ENCODE assay signal across 21 cellular contexts in the genomic region with DNA sequence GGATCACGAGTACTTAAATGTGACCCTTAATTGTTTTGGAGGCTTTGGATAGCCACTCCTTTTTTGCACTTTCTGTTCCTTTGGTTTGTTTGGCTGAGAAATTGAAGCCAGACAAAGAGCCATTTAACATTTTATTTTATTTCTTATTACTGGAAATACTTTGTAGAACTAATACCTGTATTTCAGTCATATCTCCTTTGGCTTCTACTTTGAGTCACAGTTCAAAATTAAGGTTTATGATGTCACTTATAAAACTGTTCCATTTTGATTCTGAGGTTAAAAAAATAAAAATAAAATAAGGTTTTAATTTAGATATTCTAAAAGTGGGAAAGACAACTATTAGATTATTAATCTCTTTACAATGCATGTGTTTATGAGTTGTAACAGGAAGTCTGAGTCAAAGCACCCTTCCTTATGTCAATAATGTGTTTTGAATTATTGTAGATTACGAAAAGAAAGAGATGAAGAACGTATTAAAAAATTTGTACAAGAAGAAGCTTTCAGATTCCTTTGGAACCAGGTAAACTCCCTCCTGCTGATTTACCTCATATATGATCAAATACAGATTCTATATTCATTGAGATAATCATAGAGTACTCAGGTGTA. TPM values are rescaled to one million over a fixed set of nuclear protein-coding genes. Genes with fewer than 3 reads are reported as not detected.
DNase-seq lines count a peak whose midpoint lies in the region; ATAC-seq, FAIRE-seq and TF ChIP-seq lines count a peak whose summit lies in the region.
"Had no signal": no experiment of that assay in that cellular context is flagged by ENCODE, and none has a peak within 500 bp of the region (broad histone marks: within the 10 kb centered on the region; RNA-seq: fewer than 3 reads in every experiment).

No MANE protein-coding gene starts in this region.

- peak overlapping the region; percentile 69 for H3K4me2 ChIP-seq in endothelial cell of umbilical vein (ENCODE audit: insufficient read depth, low read length)
- H3K4me2 ChIP-seq: BLaER1 treated with 17β-estradiol and CSF1 and Interleukin-3, amounts not matched to agents 10 nM and 100 nM had no signal

- H3K4me3 Mint-ChIP-seq in HFFc6, result no peak overlapping the region
- no peak overlapping the region for H3K4me3 Mint-ChIP-seq in T-helper 17 cell
- H3K4me3 Mint-ChIP-seq: CD8-positive, alpha-beta T cell; IgD-negative memory B cell had no signal

- peaks cover 18% of the 10 kb centered on the region for H3K4me1 ChIP-seq in endothelial cell of umbilical vein (ENCODE audit: control insufficient read depth, extremely low read depth, insufficient read depth, low read length)
- H3K4me1 ChIP-seq: BLaER1 treated with 17β-estradiol and CSF1 and Interleukin-3, amounts not matched to agents 10 nM and 100 nM had no signal

- CTCF ChIA-PET in endothelial cell of umbilical vein (lab: Charles Lee), result no interaction called here

- DNase-seq in HFFc6, result no peak
- DNase-seq in T-helper 17 cell, result no peak
- peak; percentile 72 for DNase-seq in endothelial cell of umbilical vein (ENCODE audit: low read depth, low spot score)
- no peak for DNase-seq in lower leg skin (ENCODE audit: low spot score in 2 of 2)
- DNase-seq in hippocampal formation (lab: John Stamatoyannopoulos, UW), result no peak
- no peak for DNase-seq in GDM1 (lab: John Stamatoyannopoulos, UW)
- DNase-seq: CD8-positive, alpha-beta T cell; DMS153; MV-4-11; NCI-H1105 treated with DMSO at 0.1 percent for 48 hours; NCI-H2029 treated with DMSO at 0.1 percent for 48 hours; NCI-H345; NCI-H524 treated with DMSO at 0.1 percent for 48 hours; OCI-M1; SHP77 treated with DMSO at 0.1 percent for 48 hours; SW 1271 had no signal

- H3K27ac Mint-ChIP-seq in HFFc6 (peak overlapping the region; percentile 15; the same call in 1 of the 2 replicates), T-helper 17 cell (peak overlapping the region; percentile 44)

- TF ChIP-seq CTCF in HFFc6 (IDR thresholded peaks at IDR 0.05) (no peak), endothelial cell of umbilical vein (IDR thresholded peaks at IDR 0.05; ENCODE audit: extremely low read depth in 1 of 2, insufficient read depth in 1 of 2, low read depth in 1 of 2, low read length in 2 of 2) (no peak), lower leg skin (IDR thresholded peaks at IDR 0.05) (no peak)

- POLR2A ChIA-PET in endothelial cell of umbilical vein (lab: Charles Lee), result no interaction called here

- H3K79me2 ChIP-seq in endothelial cell of umbilical vein (ENCODE audit: control insufficient read depth, insufficient read depth, low read length), result peaks cover 4% of the 10 kb centered on the region

- WGBS in lower leg skin, 2 donors, result 75 to 76% methylated on average over 3 of the region's 3 CpGs

- H3K27ac ChIP-seq in endothelial cell of umbilical vein (ENCODE audit: insufficient read depth, low read depth, low read length), result peak overlapping the region; percentile 79
- H3K27ac ChIP-seq: BLaER1 treated with 17β-estradiol and CSF1 and Interleukin-3, amounts not matched to agents 10 nM and 100 nM; SK-N-MC had no signal

- peaks cover 2 to 8% of the 10 kb centered on the region in 2 experiments for H3K36me3 ChIP-seq in endothelial cell of umbilical vein (ENCODE audit: control insufficient read depth in 2 of 2, extremely low read depth in 1 of 2, insufficient read depth in 2 of 2, low read length in 2 of 2)

- H3K4me1 Mint-ChIP-seq in HFFc6 (ENCODE audit: low read depth) (peaks cover 14% of the 10 kb centered on the region), T-helper 17 cell (peaks cover 19% of the 10 kb centered on the region)

- intact Hi-C loops in endothelial cell of umbilical vein (cut with micrococcal nuclease), result no loop called here
- intact Hi-C loops in lower leg skin (cut with DNase I; ENCODE audit: low total_unique reads), result no loop called here

- no peaks in the 10 kb centered on the region; the same call in 1 of the 2 replicates for H3K27me3 Mint-ChIP-seq in HFFc6 (ENCODE audit: insufficient read depth)
- no peaks in the 10 kb centered on the region for H3K27me3 Mint-ChIP-seq in T-helper 17 cell
- H3K27me3 Mint-ChIP-seq: IgD-negative memory B cell had no signal

- no peak for TF ChIP-seq POLR2A in endothelial cell of umbilical vein (IDR thresholded peaks at IDR 0.05; ENCODE audit: low read depth, low read length)
- TF ChIP-seq POLR2A in lower leg skin (IDR thresholded peaks at IDR 0.05), result no peak

- FAIRE-seq in endothelial cell of umbilical vein (lab: Jason Lieb, UNC), result peak; percentile 55
- FAIRE-seq: H54 had no signal

- H3K4me3 ChIP-seq in endothelial cell of umbilical vein (replicated peaks in 1 of 3; ENCODE audit: insufficient read depth in 1 of 3, low read depth in 1 of 3, low read length in 3 of 3), result peak overlapping the region in 1 of 3 experiments; percentile 25
- H3K4me3 ChIP-seq in lower leg skin (ENCODE audit: low read depth, poor library complexity, severe bottlenecking), result no peak overlapping the region
- H3K4me3 ChIP-seq: BLaER1 treated with 17β-estradiol and CSF1 and Interleukin-3, amounts not matched to agents 10 nM and 100 nM; SK-N-MC had no signal

- no TSS peak for BruUV-seq in endothelial cell of umbilical vein (replicated peaks; lab: Mats Ljungman, UMichigan)

- no peaks in the 10 kb centered on the region for H4K20me1 ChIP-seq in endothelial cell of umbilical vein (replicated peaks; ENCODE audit: control insufficient read depth, extremely low read depth, insufficient read depth, low read length)
- H4K20me1 ChIP-seq: BLaER1 treated with 17β-estradiol and CSF1 and Interleukin-3, amounts not matched to agents 10 nM and 100 nM had no signal

- H3K36me3 Mint-ChIP-seq in HFFc6 (ENCODE audit: low read depth), result peaks cover 32% of the 10 kb centered on the region
- peaks cover 29% of the 10 kb centered on the region for H3K36me3 Mint-ChIP-seq in T-helper 17 cell (ENCODE audit: low read depth)

- no peak for ATAC-seq in T-helper 17 cell
- no peak for ATAC-seq in HG02938 (IDR thresholded peaks at IDR 0.05; ENCODE audit: unreplicated experiment)
- ATAC-seq: CD8-positive, alpha-beta T cell had no signal

- no peaks in the 10 kb centered on the region for H3K9me3 ChIP-seq in T-helper 17 cell (ENCODE audit: control insufficient read depth, low read length, poor library complexity, severe bottlenecking)
- H3K9me3 ChIP-seq in endothelial cell of umbilical vein (replicated peaks; ENCODE audit: control insufficient read depth, insufficient read depth, low read length), result no peaks in the 10 kb centered on the region
- H3K9me3 ChIP-seq: BLaER1 treated with 17β-estradiol and CSF1 and Interleukin-3, amounts not matched to agents 10 nM and 100 nM had no signal

- H3K9me1 ChIP-seq in endothelial cell of umbilical vein (replicated peaks; ENCODE audit: control insufficient read depth, extremely low read depth, insufficient read depth, low read length), result no peaks in the 10 kb centered on the region

- dilution Hi-C loops in endothelial cell of umbilical vein (cut with MboI; ENCODE audit: extremely low pct_ligation_motif_present, low sequenced_read_pairs), result no loop called here

- H3K27me3 ChIP-seq in endothelial cell of umbilical vein (ENCODE audit: control insufficient read depth in 2 of 2, insufficient read depth in 2 of 2, low read length in 2 of 2), result no peaks in the 10 kb centered on the region
- H3K27me3 ChIP-seq: BLaER1 treated with 17β-estradiol and CSF1 and Interleukin-3, amounts not matched to agents 10 nM and 100 nM had no signal

- H3K9ac ChIP-seq in endothelial cell of umbilical vein (replicated peaks; ENCODE audit: extremely low read depth, insufficient read depth, low read length), result peak overlapping the region; percentile 24
- H3K9ac ChIP-seq: BLaER1 treated with 17β-estradiol and CSF1 and Interleukin-3, amounts not matched to agents 10 nM and 100 nM had no signal

- H3K9me3 Mint-ChIP-seq in HFFc6, result no peaks in the 10 kb centered on the region
- H3K9me3 Mint-ChIP-seq: CD8-positive, alpha-beta T cell; IgD-negative memory B cell had no signal

- H2AFZ ChIP-seq in endothelial cell of umbilical vein (ENCODE audit: low read depth, low read length), result peak overlapping the region; percentile 62

TF ChIP-seq in endothelial cell of umbilical vein, 7 proteins besides CTCF, POLR2A, EP300 and RAD21:
- TF ChIP-seq MAX (IDR thresholded peaks at IDR 0.05; ENCODE audit: insufficient read depth, insufficient read length), result no peak
- peak; percentile 68 for TF ChIP-seq FOS (IDR thresholded peaks at IDR 0.05; ENCODE audit: borderline replicate concordance, insufficient read depth, low read length)
- TF ChIP-seq JUN (IDR thresholded peaks at IDR 0.05; ENCODE audit: borderline replicate concordance, insufficient read depth, insufficient read length, low read depth), result peak; percentile 65
- no peak for TF ChIP-seq EZH2 (IDR thresholded peaks at IDR 0.05; ENCODE audit: borderline replicate concordance, low read depth, low read length, severe bottlenecking)

RNA-seq across cellular contexts. Expression of gene NXPE3, which starts 16.9 kb away (rescaled TPM):
- 10 to 100 TPM; 37.7 to 44.3 (median 41.0) TPM for total RNA-seq in HFFc6 (2021; fragmentation: NEBNext Ultra II Directional; extraction: Animal tissue kit (Norgen Biotek cat#: 25700))
- 10 to 100 TPM; 30.6 to 31.7 TPM for total RNA-seq in T-helper 17 cell
- total RNA-seq in endothelial cell of umbilical vein, result 19.9 and 20.3 TPM in 2 replicates
- polyA plus RNA-seq in endothelial cell of umbilical vein, result 12.3 and 13.7 TPM in 2 replicates
- 17.0 and 17.9 TPM in 2 replicates for polyA plus RNA-seq in endothelial cell of umbilical vein (2011; cell fraction: cytosol; rRNA removed)
- polyA plus RNA-seq in endothelial cell of umbilical vein (2011; cell fraction: nucleus; rRNA removed), result 11.0 and 12.3 TPM in 2 replicates
- 20.4 and 24.4 TPM in 2 replicates for polyA plus RNA-seq in endothelial cell of umbilical vein (2012)
- 44.6 and 53.4 TPM in 2 replicates for polyA minus RNA-seq in endothelial cell of umbilical vein
- polyA minus RNA-seq in endothelial cell of umbilical vein (2011; cell fraction: cytosol; rRNA and poly(A)+ RNA removed), result 4.0 TPM
- polyA minus RNA-seq in endothelial cell of umbilical vein (2011; cell fraction: nucleus; rRNA and poly(A)+ RNA removed), result 12.6 TPM in 2 replicates
- 1 to 10 TPM; 2.0 to 5.6 (median 2.7) TPM for total RNA-seq in lower leg skin

RNA-seq across cellular contexts. Expression of gene CEP97, which starts 37.7 kb away (rescaled TPM):
- total RNA-seq in HFFc6 (2021; fragmentation: NEBNext Ultra II Directional; extraction: Animal tissue kit (Norgen Biotek cat#: 25700)), result 10 to 100 TPM; 10.6 to 17.4 (median 14.0) TPM
- 10 to 100 TPM; 10.4 to 11.1 TPM for total RNA-seq in T-helper 17 cell
- 10.3 and 14.0 TPM in 2 replicates for total RNA-seq in endothelial cell of umbilical vein
- polyA plus RNA-seq in endothelial cell of umbilical vein, result 1.4 and 1.9 TPM in 2 replicates
- 1.6 and 1.7 TPM in 2 replicates for polyA plus RNA-seq in endothelial cell of umbilical vein (2011; cell fraction: cytosol; rRNA removed)
- 3.9 and 4.5 TPM in 2 replicates for polyA plus RNA-seq in endothelial cell of umbilical vein (2011; cell fraction: nucleus; rRNA removed)
- 3.5 and 5.1 TPM in 2 replicates for polyA plus RNA-seq in endothelial cell of umbilical vein (2012)
- 7.2 and 8.6 TPM in 2 replicates for polyA minus RNA-seq in endothelial cell of umbilical vein
- 6.5 TPM for polyA minus RNA-seq in endothelial cell of umbilical vein (2011; cell fraction: cytosol; rRNA and poly(A)+ RNA removed)
- 4.5 and 8.8 TPM in 2 replicates for polyA minus RNA-seq in endothelial cell of umbilical vein (2011; cell fraction: nucleus; rRNA and poly(A)+ RNA removed)
- total RNA-seq in lower leg skin, result 1 to 10 TPM; 6.5 to 8.3 (median 7.4) TPM
